In genomic region chrX:51894697-51895336, GRCh38 we compare ENCODE assay signal across 8 cellular contexts. TPM values are rescaled to one million over a fixed set of nuclear protein-coding genes. Genes with fewer than 3 reads are reported as not detected.
DNase-seq lines count a peak whose midpoint lies in the region; ATAC-seq, FAIRE-seq and TF ChIP-seq lines count a peak whose summit lies in the region.

No MANE protein-coding gene starts in this region.

- TF ChIP-seq CTCF in GM20000 (IDR thresholded peaks at IDR 0.05; ENCODE audit: extremely low read depth, missing control alignments), result no peak
- no peak for TF ChIP-seq CTCF in GM12878 (IDR thresholded peaks at IDR 0.05 in 2 of 3, conservative IDR thresholded peaks at IDR 0.05 in 1 of 3; ENCODE audit: control insufficient read depth in 2 of 3, extremely low read depth in 1 of 3, insufficient read depth in 1 of 3, low read depth in 3 of 3, low read length in 3 of 3)

- H3K9ac ChIP-seq in ES-I3 (ENCODE audit: low read depth, low read length) (peak overlapping the region; percentile 96), GM12878 (ENCODE audit: control insufficient read depth, insufficient read depth, low read length) (peak overlapping the region; percentile 84)

- H3K79me2 ChIP-seq in GM12878 (ENCODE audit: control insufficient read depth, insufficient read depth, low read length), result peaks cover 14% of the 10 kb centered on the region

- RAD21 ChIA-PET in GM12878 (lab: Charles Lee; ENCODE audit: unreplicated experiment), result no interaction called here

- DNase-seq in GM20000 (ENCODE audit: low spot score), result peak; percentile 20
- peak; percentile 66 for DNase-seq in LHCN-M2 (ENCODE audit: low read depth)
- DNase-seq in GM12878 (ENCODE audit: low read depth, low spot score), result no peak
- DNase-seq in iris pigment epithelial cell (ENCODE audit: low read depth), result peak; percentile 28
- DNase-seq in stimulated activated naive CD8-positive, alpha-beta T cell treated with anti-CD3 and anti-CD28 coated beads, Interleukin-15, Interleukin-2, amounts not matched to agents 100 U/mL and 50 U/mL, for 24 hours, result peak; percentile 25
- DNase-seq in superior temporal gyrus (ENCODE audit: extremely low spot score), result no peak
- DNase-seq in COLO668 (lab: John Stamatoyannopoulos, UW; ENCODE audit: unreplicated experiment), result no peak

- SMC1A ChIA-PET in GM12878 (lab: Charles Lee; ENCODE audit: uncharacterized antibody, unreplicated experiment), result interaction anchor here (0.9 kb wide), 1 partner anchor 34 kb away, joined by 4 read pairs; no protein-coding TSS in a partner anchor

- peak; percentile 82 for ATAC-seq in GM12878
- peak; percentile 31 for ATAC-seq in stimulated activated naive CD8-positive, alpha-beta T cell treated with anti-CD3 and anti-CD28 coated beads, Interleukin-15, Interleukin-2, amounts not matched to agents 100 U/mL and 50 U/mL, for 24 hours

- H2AFZ ChIP-seq in GM12878 (ENCODE audit: control insufficient read depth, low read depth, low read length), result no peak overlapping the region

- H3K36me3 ChIP-seq in ES-I3 (ENCODE audit: insufficient read depth, low read length) (peaks cover 13% of the 10 kb centered on the region), GM12878 (ENCODE audit: control insufficient read depth in 2 of 2, insufficient read depth in 2 of 2, low read length in 1 of 2) (no peaks in the 10 kb centered on the region; a peak in 3 of 4 replicates)

- FAIRE-seq in GM12878 (lab: Jason Lieb, UNC), result peak; percentile 76

- H3K4me2 ChIP-seq in GM12878 (ENCODE audit: control insufficient read depth, insufficient read depth), result peak overlapping the region; percentile 50

- peak overlapping the region; percentile 74 for H3K4me3 ChIP-seq in GM12878

- H4K20me1 ChIP-seq in GM12878 (ENCODE audit: control insufficient read depth, insufficient read depth), result no peaks in the 10 kb centered on the region

- CTCF ChIA-PET in GM12878 (lab: Yijun Ruan, JAX), result interaction anchor here (1.2 kb wide), 1 partner anchor 9 kb away, joined by 3 read pairs; no protein-coding TSS in a partner anchor

- intact Hi-C loops in GM12878 (cut with micrococcal nuclease; ENCODE audit: unreplicated experiment), result no loop called here

- H3K4me1 ChIP-seq in ES-I3 (ENCODE audit: insufficient read depth, low read length) (0 out of 2 replicates have a peak, but pooled peaks cover 3% of the 10 kb centered on the region), GM12878 (ENCODE audit: control insufficient read depth, insufficient read depth, low read length) (no peaks in the 10 kb centered on the region; the same call in 1 of the 2 replicates)

- no peaks in the 10 kb centered on the region for H3K27me3 ChIP-seq in GM12878 (replicated peaks in 1 of 2; ENCODE audit: control insufficient read depth in 2 of 2, insufficient read depth in 2 of 2, low read length in 1 of 2)

- peak overlapping the region; percentile 73 for H3K27ac ChIP-seq in GM12878 (ENCODE audit: control insufficient read depth, insufficient read depth)

- in situ Hi-C loops in GM12878 (cut with MboI), result no loop called here

- POLR2A ChIA-PET in GM12878 (lab: Charles Lee), result interaction anchor here (0.7 kb wide), 1 partner anchor 1030 kb away, joined by 3 read pairs; no protein-coding TSS in a partner anchor

- no TSS peak for BruUV-seq in GM12878 (replicated peaks; lab: Mats Ljungman, UMichigan)

- H3K9me3 ChIP-seq in ES-I3 (ENCODE audit: control insufficient read depth, insufficient read depth, low read length) (no peaks in the 10 kb centered on the region), GM12878 (replicated peaks; ENCODE audit: control insufficient read depth, insufficient read depth, low read length) (no peaks in the 10 kb centered on the region; the same call in 2 of the 3 replicates)

- TF ChIP-seq EP300 in GM12878 (IDR thresholded peaks at IDR 0.05; ENCODE audit: borderline replicate concordance in 1 of 2, control insufficient read depth in 1 of 2, low read depth in 2 of 2, low read length in 2 of 2), result no peak

- no peak for TF ChIP-seq RAD21 in GM12878 (IDR thresholded peaks at IDR 0.05; ENCODE audit: insufficient read depth, low read depth, low read length)

- 36% methylated on average over 25 of the region's 25 CpGs for WGBS in GM12878 (ENCODE audit: insufficient coverage, insufficient replicate concordance, low lambda C conversion rate, missing lambda C conversion rate)

- no peak; the same call in 1 of the 2 replicates for TF ChIP-seq POLR2A in GM12878 (IDR thresholded peaks at IDR 0.05; ENCODE audit: low read depth, low read length)

TF ChIP-seq in GM12878, 131 proteins besides CTCF, POLR2A, EP300 and RAD21 (continues in another document):
- TF ChIP-seq SIX5 (IDR thresholded peaks at IDR 0.05; ENCODE audit: low read depth, low read length, severe bottlenecking), result no peak
- TF ChIP-seq, protein P1, sequence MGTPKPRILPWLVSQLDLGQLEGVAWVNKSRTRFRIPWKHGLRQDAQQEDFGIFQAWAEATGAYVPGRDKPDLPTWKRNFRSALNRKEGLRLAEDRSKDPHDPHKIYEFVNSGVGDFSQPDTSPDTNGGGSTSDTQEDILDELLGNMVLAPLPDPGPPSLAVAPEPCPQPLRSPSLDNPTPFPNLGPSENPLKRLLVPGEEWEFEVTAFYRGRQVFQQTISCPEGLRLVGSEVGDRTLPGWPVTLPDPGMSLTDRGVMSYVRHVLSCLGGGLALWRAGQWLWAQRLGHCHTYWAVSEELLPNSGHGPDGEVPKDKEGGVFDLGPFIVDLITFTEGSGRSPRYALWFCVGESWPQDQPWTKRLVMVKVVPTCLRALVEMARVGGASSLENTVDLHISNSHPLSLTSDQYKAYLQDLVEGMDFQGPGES (IDR thresholded peaks at IDR 0.05), result no peak
- 0 out of 2 replicates have a peak, but pooled peaks have one; percentile 44 for TF ChIP-seq TCF3 (IDR thresholded peaks at IDR 0.05; ENCODE audit: borderline replicate concordance, insufficient read depth, low read depth, low read length)
- TF ChIP-seq CBFB (IDR thresholded peaks at IDR 0.05; ENCODE audit: low read depth), result no peak
- TF ChIP-seq, protein P2, sequence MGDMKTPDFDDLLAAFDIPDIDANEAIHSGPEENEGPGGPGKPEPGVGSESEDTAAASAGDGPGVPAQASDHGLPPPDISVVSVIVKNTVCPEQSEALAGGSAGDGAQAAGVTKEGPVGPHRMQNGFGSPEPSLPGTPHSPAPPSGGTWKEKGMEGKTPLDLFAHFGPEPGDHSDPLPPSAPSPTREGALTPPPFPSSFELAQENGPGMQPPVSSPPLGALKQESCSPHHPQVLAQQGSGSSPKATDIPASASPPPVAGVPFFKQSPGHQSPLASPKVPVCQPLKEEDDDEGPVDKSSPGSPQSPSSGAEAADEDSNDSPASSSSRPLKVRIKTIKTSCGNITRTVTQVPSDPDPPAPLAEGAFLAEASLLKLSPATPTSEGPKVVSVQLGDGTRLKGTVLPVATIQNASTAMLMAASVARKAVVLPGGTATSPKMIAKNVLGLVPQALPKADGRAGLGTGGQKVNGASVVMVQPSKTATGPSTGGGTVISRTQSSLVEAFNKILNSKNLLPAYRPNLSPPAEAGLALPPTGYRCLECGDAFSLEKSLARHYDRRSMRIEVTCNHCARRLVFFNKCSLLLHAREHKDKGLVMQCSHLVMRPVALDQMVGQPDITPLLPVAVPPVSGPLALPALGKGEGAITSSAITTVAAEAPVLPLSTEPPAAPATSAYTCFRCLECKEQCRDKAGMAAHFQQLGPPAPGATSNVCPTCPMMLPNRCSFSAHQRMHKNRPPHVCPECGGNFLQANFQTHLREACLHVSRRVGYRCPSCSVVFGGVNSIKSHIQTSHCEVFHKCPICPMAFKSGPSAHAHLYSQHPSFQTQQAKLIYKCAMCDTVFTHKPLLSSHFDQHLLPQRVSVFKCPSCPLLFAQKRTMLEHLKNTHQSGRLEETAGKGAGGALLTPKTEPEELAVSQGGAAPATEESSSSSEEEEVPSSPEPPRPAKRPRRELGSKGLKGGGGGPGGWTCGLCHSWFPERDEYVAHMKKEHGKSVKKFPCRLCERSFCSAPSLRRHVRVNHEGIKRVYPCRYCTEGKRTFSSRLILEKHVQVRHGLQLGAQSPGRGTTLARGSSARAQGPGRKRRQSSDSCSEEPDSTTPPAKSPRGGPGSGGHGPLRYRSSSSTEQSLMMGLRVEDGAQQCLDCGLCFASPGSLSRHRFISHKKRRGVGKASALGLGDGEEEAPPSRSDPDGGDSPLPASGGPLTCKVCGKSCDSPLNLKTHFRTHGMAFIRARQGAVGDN (IDR thresholded peaks at IDR 0.05), result peak; percentile 39; the same call in 1 of the 2 replicates
- TF ChIP-seq, protein P3, sequence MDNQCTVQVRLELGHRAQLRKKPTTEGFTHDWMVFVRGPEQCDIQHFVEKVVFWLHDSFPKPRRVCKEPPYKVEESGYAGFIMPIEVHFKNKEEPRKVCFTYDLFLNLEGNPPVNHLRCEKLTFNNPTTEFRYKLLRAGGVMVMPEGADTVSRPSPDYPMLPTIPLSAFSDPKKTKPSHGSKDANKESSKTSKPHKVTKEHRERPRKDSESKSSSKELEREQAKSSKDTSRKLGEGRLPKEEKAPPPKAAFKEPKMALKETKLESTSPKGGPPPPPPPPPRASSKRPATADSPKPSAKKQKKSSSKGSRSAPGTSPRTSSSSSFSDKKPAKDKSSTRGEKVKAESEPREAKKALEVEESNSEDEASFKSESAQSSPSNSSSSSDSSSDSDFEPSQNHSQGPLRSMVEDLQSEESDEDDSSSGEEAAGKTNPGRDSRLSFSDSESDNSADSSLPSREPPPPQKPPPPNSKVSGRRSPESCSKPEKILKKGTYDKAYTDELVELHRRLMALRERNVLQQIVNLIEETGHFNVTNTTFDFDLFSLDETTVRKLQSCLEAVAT (IDR thresholded peaks at IDR 0.05), result 0 out of 2 replicates have a peak, but pooled peaks have one; percentile 14

RNA-seq across cellular contexts. Expression of gene MAGED1, which starts 1.4 kb away (rescaled TPM):
- total RNA-seq in LHCN-M2 (2014; rRNA removed) (209 and 282 TPM in 2 replicates), GM12878 (2014; rRNA removed) (88.9 and 91.0 TPM in 2 replicates), GM12878 (2014; rRNA removed; fragmentation: Illumina TruSeq; extraction: Trizol) (59.0 and 69.7 TPM in 2 replicates), GM12878 (2021) (119 and 128 TPM in 2 replicates)
- 365 TPM for polyA plus RNA-seq in LHCN-M2 (2012)
- total RNA-seq in GM12878 (2013; cell fraction: nucleolus; rRNA removed), result 53.7 and 55.3 TPM in 2 replicates
- polyA plus RNA-seq in GM12878 (2011; ENCODE audit: low read depth), result 97.8 TPM
- polyA plus RNA-seq in GM12878 (2011; rRNA removed) (9.4 and 27.0 TPM in 2 replicates), GM12878 (2014; fragmentation: Illumina TruSeq; extraction: Trizol) (126 and 170 TPM in 2 replicates), GM12878 (2014; fragmentation: Nextera tagmentation; extraction: Ambion mirVana) (10 to 100 TPM; 26.3 to 52.7 TPM), GM12878 (2014; rRNA removed) (86.9 and 101 TPM in 2 replicates), GM12878 (2016; fragmentation: Nextera tagmentation; extraction: Ambion mirVana) (100 to 1,000 TPM; 148 to 149 TPM)
- polyA plus RNA-seq in GM12878 (2011; cell fraction: cytosol; rRNA removed), result 28.1 and 36.6 TPM in 2 replicates
- 31.0 and 43.9 TPM in 2 replicates for polyA plus RNA-seq in GM12878 (2011; cell fraction: nucleus; rRNA removed)
- polyA plus RNA-seq in GM12878 (2012), result 115 and 130 TPM in 2 replicates
- 14.8 and 15.0 TPM in 2 replicates for polyA minus RNA-seq in GM12878 (2011; rRNA and poly(A)+ RNA removed)
- 15.5 and 22.5 TPM in 2 replicates for polyA minus RNA-seq in GM12878 (2011; cell fraction: cytosol; rRNA and poly(A)+ RNA removed)
- polyA minus RNA-seq in GM12878 (2011; cell fraction: nucleus; rRNA and poly(A)+ RNA removed), result 4.0 and 7.2 TPM in 2 replicates

Comparison
In these comparisons a context has a peak if more than half of its experiments do, and no peak if none do; other contexts are left out.
1. DNase-seq: peak in GM20000 (single experiment), LHCN-M2 (single experiment), iris pigment epithelial cell (single experiment) and stimulated activated naive CD8-positive, alpha-beta T cell treated with anti-CD3 and anti-CD28 coated beads, Interleukin-15, Interleukin-2, amounts not matched to agents 100 U/mL and 50 U/mL, for 24 hours (single experiment); none in GM12878 (single experiment), superior temporal gyrus (single experiment) and COLO668 (single experiment).